In genomic region chr12:33944703-33945437, GRCh38 we compare ENCODE assay signal across 25 cellular contexts.
DNase-seq lines count a peak whose midpoint lies in the region; ATAC-seq, FAIRE-seq and TF ChIP-seq lines count a peak whose summit lies in the region.
"Had no signal": no experiment of that assay in that cellular context is flagged by ENCODE, and none has a peak within 500 bp of the region (broad histone marks: within the 10 kb centered on the region; RNA-seq: fewer than 3 reads in every experiment).

No MANE protein-coding gene starts in this region.

- H3K23me2 ChIP-seq in H1 (ENCODE audit: low read depth, low read length): no peaks in the 10 kb centered on the region

- H3K27ac ChIP-seq in H1 (ENCODE audit: low read depth, low read length): no peak overlapping the region
- peak overlapping the region; percentile 44 to 64 for H3K27ac ChIP-seq in liver (ENCODE audit: low read depth in 1 of 2, low read length in 2 of 2)
- H3K27ac ChIP-seq: A549; BLaER1 treated with 17β-estradiol and CSF1 and Interleukin-3, amounts not matched to agents 10 nM and 100 nM; KMS-11 had no signal

- CTCF ChIA-PET in H1 (lab: Charles Lee; ENCODE audit: partially characterized antibody) (no interaction called here), GM10248 (lab: Yijun Ruan, JAX) (no interaction called here)

- TF ChIP-seq EP300 in H1 (IDR thresholded peaks at IDR 0.05; ENCODE audit: borderline replicate concordance in 1 of 2, low read depth in 2 of 2, low read length in 2 of 2): no peak

- H3K4me3 ChIP-seq in H1 (ENCODE audit: extremely low read depth in 1 of 4, insufficient read depth in 2 of 4, low read depth in 3 of 4, low read length in 4 of 4) (no peak overlapping the region), liver (ENCODE audit: low read depth in 1 of 3, low read length in 3 of 3) (peak overlapping the region in 1 of 3 donors; percentile 47)
- H3K4me3 ChIP-seq: A549; BLaER1 treated with 17β-estradiol and CSF1 and Interleukin-3, amounts not matched to agents 10 nM and 100 nM; GM12878 had no signal

- no peak overlapping the region for H4K5ac ChIP-seq in H1 (ENCODE audit: insufficient read length, low read depth, low read length)

- H3K4me1 ChIP-seq in H1 (replicated peaks in 1 of 4; ENCODE audit: control insufficient read depth in 3 of 4, insufficient read depth in 4 of 4, low read length in 3 of 4): peaks cover 0 to 2% (median 0%) of the 10 kb centered on the region in 4 experiments; a peak in 1 of 7 replicates
- H3K4me1 ChIP-seq in liver (ENCODE audit: control insufficient read depth in 4 of 4, insufficient read depth in 4 of 4, low read length in 3 of 4): peaks cover 5 to 14% (median 11%) of the 10 kb centered on the region in 4 donors
- H3K4me1 ChIP-seq: A549; BLaER1 treated with 17β-estradiol and CSF1 and Interleukin-3, amounts not matched to agents 10 nM and 100 nM had no signal

- no peak overlapping the region for H3K14ac ChIP-seq in H1 (ENCODE audit: insufficient read length)

- no peak for ATAC-seq in HG02623 (IDR thresholded peaks at IDR 0.05; ENCODE audit: unreplicated experiment)
- ATAC-seq: A549, GM12878 had no signal

- H3K56ac ChIP-seq in H1 (replicated peaks; ENCODE audit: insufficient read length, low read depth, low read length): no peak overlapping the region

- H3K9me3 ChIP-seq in H1 (ENCODE audit: insufficient read depth in 2 of 2, low read depth in 1 of 2, low read length in 1 of 2): peaks cover 0 to 5% of the 10 kb centered on the region in 2 experiments; a peak in 1 of 4 replicates
- peaks cover 0 to 10% (median 3%) of the 10 kb centered on the region in 4 donors for H3K9me3 ChIP-seq in liver (ENCODE audit: control insufficient read depth in 4 of 4, low read length in 3 of 4)
- H3K9me3 ChIP-seq: A549 had no signal

- FAIRE-seq in H1 (lab: Jason Lieb, UNC) (no peak), urothelium cell line (lab: Jason Lieb, UNC) (peak; percentile 68)
- FAIRE-seq: A549, G401.6, GM12878 had no signal

- TF ChIP-seq POLR2A in H1 (IDR thresholded peaks at IDR 0.05; ENCODE audit: control extremely low read depth in 1 of 2, low read depth in 2 of 2, low read length in 2 of 2): no peak

- no peak for TF ChIP-seq RAD21 in H1 (IDR thresholded peaks at IDR 0.05 in 1 of 2, conservative IDR thresholded peaks at IDR 0.05 in 1 of 2; ENCODE audit: low read depth in 2 of 2, low read length in 2 of 2)
- TF ChIP-seq RAD21 in liver (IDR thresholded peaks at IDR 0.05): peak; percentile 22 to 43

- H3K4me2 ChIP-seq in H1 (ENCODE audit: insufficient read depth in 1 of 2, low read depth in 2 of 2, low read length in 2 of 2): no peak overlapping the region
- H3K4me2 ChIP-seq: A549; BLaER1 treated with 17β-estradiol and CSF1 and Interleukin-3, amounts not matched to agents 10 nM and 100 nM; KMS-11 had no signal

- H3K36me3 ChIP-seq in H1 (ENCODE audit: control insufficient read depth in 2 of 4, insufficient read depth in 4 of 4, low read length in 3 of 4): no peaks in the 10 kb centered on the region
- no peaks in the 10 kb centered on the region for H3K36me3 ChIP-seq in liver (ENCODE audit: control insufficient read depth in 4 of 4, insufficient read depth in 3 of 4, low read depth in 1 of 4, low read length in 3 of 4)
- H3K36me3 ChIP-seq: BLaER1 treated with 17β-estradiol and CSF1 and Interleukin-3, amounts not matched to agents 10 nM and 100 nM had no signal

- no peak overlapping the region for H4K8ac ChIP-seq in H1 (ENCODE audit: extremely low read depth, insufficient read depth, low read length)

- H2BK20ac ChIP-seq in H1 (ENCODE audit: low read length): no peak overlapping the region

- H3K18ac ChIP-seq in H1 (ENCODE audit: extremely low read depth, low read length): no peak overlapping the region

- TF ChIP-seq CTCF in H1 (IDR thresholded peaks at IDR 0.05; ENCODE audit: control extremely low read depth in 1 of 3, insufficient read depth in 1 of 3, low read depth in 1 of 3, low read length in 3 of 3): no peak
- no peak for TF ChIP-seq CTCF in liver (IDR thresholded peaks at IDR 0.05; ENCODE audit: low read depth, low read length, missing input control)
- TF ChIP-seq CTCF in GM10248 (IDR thresholded peaks at IDR 0.05; ENCODE audit: control extremely low read depth, extremely low read depth, low read depth, missing control alignments): no peak

- H2AK5ac ChIP-seq in H1 (ENCODE audit: low read depth, low read length): no peak overlapping the region

- no peaks in the 10 kb centered on the region for H3K79me1 ChIP-seq in H1 (ENCODE audit: low read depth, low read length)

- H3K9ac ChIP-seq in H1 (replicated peaks in 1 of 4; ENCODE audit: extremely low read depth in 1 of 4, low read depth in 3 of 4, low read length in 3 of 4) (no peak overlapping the region), liver (ENCODE audit: low read depth in 1 of 2, low read length in 2 of 2) (no peak overlapping the region)
- H3K9ac ChIP-seq: BLaER1 treated with 17β-estradiol and CSF1 and Interleukin-3, amounts not matched to agents 10 nM and 100 nM; KMS-11 had no signal

- H3K79me2 ChIP-seq in H1 (ENCODE audit: control insufficient read depth in 1 of 2, insufficient read depth in 2 of 2, low read length in 2 of 2): no peaks in the 10 kb centered on the region

- peak overlapping the region; percentile 26; the same call in 1 of the 2 replicates for H2AFZ ChIP-seq in H1 (ENCODE audit: low read length)

- POLR2A ChIA-PET in H1 (lab: Charles Lee; ENCODE audit: partially characterized antibody) (no interaction called here), GM10248 (lab: Yijun Ruan, JAX) (no interaction called here)

- H2BK12ac ChIP-seq in H1 (ENCODE audit: low read depth, low read length): no peak overlapping the region

- DNase-seq in M059J (ENCODE audit: low read depth) (peak; percentile 43), H1 (ENCODE audit: low read depth in 1 of 2, low spot score in 2 of 2) (no peak), urothelium cell line (ENCODE audit: low spot score) (no peak), GM10248 (ENCODE audit: extremely low spot score) (no peak), NCI-H524 (lab: John Stamatoyannopoulos, UW) (no peak)
- DNase-seq: AML-193; CD4-positive, alpha-beta T cell; H7; NCI-H1092 treated with DMSO at 0.1 percent for 48 hours; NCI-H1436 treated with DMSO at 0.1 percent for 48 hours; NCI-H1930; NCI-H2107; NCI-H526; NCI-H82; NK-92 treated with Interleukin-12 subunit alpha and Interleukin-12 subunit beta, amount 100 ng/mL, for 24 hours; RPMI8226; SHP77; T-helper 1 cell had no signal

- H4K91ac ChIP-seq in H1 (replicated peaks; ENCODE audit: insufficient read length, low read length): no peak overlapping the region

- H4K20me1 ChIP-seq in H1 (replicated peaks in 1 of 2; ENCODE audit: control insufficient read depth in 1 of 2, insufficient read depth in 2 of 2, low read length in 2 of 2): no peaks in the 10 kb centered on the region
- H4K20me1 ChIP-seq: BLaER1 treated with 17β-estradiol and CSF1 and Interleukin-3, amounts not matched to agents 10 nM and 100 nM had no signal

- no peaks in the 10 kb centered on the region for H3K27me3 ChIP-seq in H1 (replicated peaks in 1 of 4; ENCODE audit: control insufficient read depth in 3 of 4, extremely low read depth in 1 of 4, insufficient read depth in 3 of 4, low read length in 3 of 4)
- no peaks in the 10 kb centered on the region for H3K27me3 ChIP-seq in liver (ENCODE audit: control insufficient read depth in 4 of 4, insufficient read depth in 4 of 4, low read length in 3 of 4)
- H3K27me3 ChIP-seq: BLaER1 treated with 17β-estradiol and CSF1 and Interleukin-3, amounts not matched to agents 10 nM and 100 nM had no signal

- H3K4ac ChIP-seq in H1 (replicated peaks; ENCODE audit: insufficient read length, low read depth, low read length): no peak overlapping the region

- H2BK120ac ChIP-seq in H1 (replicated peaks; ENCODE audit: low read depth, low read length): no peak overlapping the region

- H2BK15ac ChIP-seq in H1 (ENCODE audit: low read length): no peak overlapping the region

- no peak overlapping the region for H2BK5ac ChIP-seq in H1 (ENCODE audit: low read depth, low read length)

- no peak overlapping the region for H3K23ac ChIP-seq in H1 (ENCODE audit: insufficient read length)

- 93% methylated on average over 3 of the region's 3 CpGs; no CpG with 5 or more reads in 1 of the 2 experiments for WGBS in H1 (ENCODE audit: extremely low coverage in 1 of 2, insufficient coverage in 1 of 2, insufficient read length in 1 of 2, insufficient replicate concordance in 2 of 2, low coverage in 1 of 2, low lambda C conversion rate in 2 of 2, missing lambda C conversion rate in 1 of 2), 2 experiments
- 47% methylated on average over 3 of the region's 3 CpGs for WGBS in liver

TF ChIP-seq in H1, 55 proteins besides CTCF, POLR2A, EP300 and RAD21 (continues in another document):
- TF ChIP-seq KDM4A (IDR thresholded peaks at IDR 0.05; ENCODE audit: low read depth, low read length, severe bottlenecking) (no peak), CHD1 (IDR thresholded peaks at IDR 0.05; ENCODE audit: low read depth, low read length) (no peak), SIX5 (IDR thresholded peaks at IDR 0.05; ENCODE audit: low read depth, low read length) (no peak), SIRT6 (IDR thresholded peaks at IDR 0.05; ENCODE audit: low read length) (no peak), JUND (IDR thresholded peaks at IDR 0.05; ENCODE audit: low read length) (no peak), CHD2 (IDR thresholded peaks at IDR 0.05; ENCODE audit: low read length) (no peak), TAF7 (optimal IDR thresholded peaks at IDR 0.05; ENCODE audit: borderline replicate concordance, low read depth, low read length) (no peak), CEBPB (IDR thresholded peaks at IDR 0.05; ENCODE audit: low read depth, low read length) (no peak), BACH1 (IDR thresholded peaks at IDR 0.05; ENCODE audit: low read length) (no peak), RNF2 (IDR thresholded peaks at IDR 0.05; ENCODE audit: borderline replicate concordance, low read depth, low read length, missing control alignments, poor library complexity, severe bottlenecking) (no peak)

TF ChIP-seq in liver, 16 proteins besides CTCF, POLR2A, EP300 and RAD21 (continues in another document):
- TF ChIP-seq YY1 (IDR thresholded peaks at IDR 0.05) (peak; percentile 55), GABPA (IDR thresholded peaks at IDR 0.05 in 1 of 2, conservative IDR thresholded peaks at IDR 0.05 in 1 of 2) (peak in 1 of 2 donors; percentile 58), EGR1 (IDR thresholded peaks at IDR 0.05; ENCODE audit: low read depth in 2 of 2) (no peak), SP1 (IDR thresholded peaks at IDR 0.05) (peak; percentile 79), HNF4A (conservative IDR thresholded peaks at IDR 0.05) (peak; percentile 83 to 87), RXRA (IDR thresholded peaks at IDR 0.05) (peak; percentile 99)
